In genomic region chr2:136305517-136306192, GRCh38 we compare ENCODE assay signal across 8 cellular contexts.
DNase-seq lines count a peak whose midpoint lies in the region; ATAC-seq and TF ChIP-seq lines count a peak whose summit lies in the region.

No MANE protein-coding gene starts in this region.

- H3K27ac ChIP-seq in vagina (no peak overlapping the region), coronary artery (no peak overlapping the region), esophagus muscularis mucosa (replicated peaks in 1 of 4) (no peak overlapping the region)

- H3K4me1 ChIP-seq in vagina (no peaks in the 10 kb centered on the region), esophagus muscularis mucosa (no peaks in the 10 kb centered on the region)

- no peak overlapping the region for H3K4me3 ChIP-seq in vagina
- H3K4me3 ChIP-seq in coronary artery = no peak overlapping the region
- H3K4me3 ChIP-seq in esophagus muscularis mucosa = no peak overlapping the region

- ATAC-seq in GM18519 (IDR thresholded peaks at IDR 0.05; ENCODE audit: low FRiP score, unreplicated experiment) = peak; percentile 85
- peak; percentile 96 for ATAC-seq in HG02852 (IDR thresholded peaks at IDR 0.05; ENCODE audit: unreplicated experiment)
- ATAC-seq in stimulated activated naive B cell treated with anti-CD40 and anti-IgM and Interleukin-4, amounts not matched to agents 10 μg/mL and 1 μg/mL and 100 μg/mL, for 72 hours (replicated peaks) = peak; percentile 88 to 93

- no peaks in the 10 kb centered on the region for H3K9me3 Mint-ChIP-seq in activated naive CD8-positive, alpha-beta T cell (ENCODE audit: low read depth)
- peaks cover 0 to 4% of the 10 kb centered on the region in 2 donors for H3K9me3 Mint-ChIP-seq in stimulated activated naive B cell treated with anti-CD40 and anti-IgM and Interleukin-4, amounts not matched to agents 10 μg/mL and 1 μg/mL and 100 μg/mL, for 72 hours

- TF ChIP-seq CTCF in vagina (IDR thresholded peaks at IDR 0.05) (no peak), coronary artery (IDR thresholded peaks at IDR 0.05) (no peak), esophagus muscularis mucosa (IDR thresholded peaks at IDR 0.05) (no peak)

- H3K4me1 Mint-ChIP-seq in activated naive CD8-positive, alpha-beta T cell (ENCODE audit: low read depth) = peaks cover 24% of the 10 kb centered on the region
- H3K4me1 Mint-ChIP-seq in stimulated activated naive B cell treated with anti-CD40 and anti-IgM and Interleukin-4, amounts not matched to agents 10 μg/mL and 1 μg/mL and 100 μg/mL, for 72 hours = peaks cover 21 to 26% of the 10 kb centered on the region in 2 donors

- DNase-seq in NK-92 treated with Interleukin-12 subunit alpha and Interleukin-12 subunit beta, amount 100 ng/mL, for 24 hours (lab: John Stamatoyannopoulos, UW) = peak; percentile 63
- DNase-seq in stimulated activated naive B cell treated with anti-CD40 and anti-IgM and Interleukin-4, amounts not matched to agents 10 μg/mL and 1 μg/mL and 100 μg/mL, for 72 hours = peak; percentile 35
- no peak for DNase-seq in vagina (ENCODE audit: extremely low spot score in 2 of 2)
- DNase-seq in coronary artery (ENCODE audit: low spot score) = no peak
- no peak for DNase-seq in esophagus muscularis mucosa (ENCODE audit: extremely low spot score)

- H3K4me3 Mint-ChIP-seq in activated naive CD8-positive, alpha-beta T cell = no peak overlapping the region
- no peak overlapping the region for H3K4me3 Mint-ChIP-seq in stimulated activated naive B cell treated with anti-CD40 and anti-IgM and Interleukin-4, amounts not matched to agents 10 μg/mL and 1 μg/mL and 100 μg/mL, for 72 hours

- no peak for TF ChIP-seq EP300 in esophagus muscularis mucosa (IDR thresholded peaks at IDR 0.05)

- WGBS in esophagus muscularis mucosa = 94% methylated on average over 5 of the region's 7 CpGs

- intact Hi-C loops in vagina (cut with DNase I) (no loop called here), esophagus muscularis mucosa (cut with DNase I) (no loop called here)

- no peaks in the 10 kb centered on the region for H3K36me3 Mint-ChIP-seq in activated naive CD8-positive, alpha-beta T cell
- H3K36me3 Mint-ChIP-seq in stimulated activated naive B cell treated with anti-CD40 and anti-IgM and Interleukin-4, amounts not matched to agents 10 μg/mL and 1 μg/mL and 100 μg/mL, for 72 hours = no peaks in the 10 kb centered on the region

- no peaks in the 10 kb centered on the region for H3K27me3 Mint-ChIP-seq in activated naive CD8-positive, alpha-beta T cell
- H3K27me3 Mint-ChIP-seq in stimulated activated naive B cell treated with anti-CD40 and anti-IgM and Interleukin-4, amounts not matched to agents 10 μg/mL and 1 μg/mL and 100 μg/mL, for 72 hours = no peaks in the 10 kb centered on the region

- no peak for TF ChIP-seq POLR2A in vagina (IDR thresholded peaks at IDR 0.05)
- no peak for TF ChIP-seq POLR2A in esophagus muscularis mucosa (IDR thresholded peaks at IDR 0.05; ENCODE audit: low read depth)

- peak overlapping the region; percentile 83 for H3K27ac Mint-ChIP-seq in activated naive CD8-positive, alpha-beta T cell
- H3K27ac Mint-ChIP-seq in stimulated activated naive B cell treated with anti-CD40 and anti-IgM and Interleukin-4, amounts not matched to agents 10 μg/mL and 1 μg/mL and 100 μg/mL, for 72 hours = peak overlapping the region; percentile 51

- H3K36me3 ChIP-seq in vagina (no peaks in the 10 kb centered on the region), esophagus muscularis mucosa (no peaks in the 10 kb centered on the region)

- H3K9me3 ChIP-seq in vagina = no peaks in the 10 kb centered on the region
- H3K9me3 ChIP-seq in esophagus muscularis mucosa = no peaks in the 10 kb centered on the region

- H3K27me3 ChIP-seq in vagina = no peaks in the 10 kb centered on the region
- H3K27me3 ChIP-seq in esophagus muscularis mucosa = no peaks in the 10 kb centered on the region

Comparison
In these comparisons a context has a peak if more than half of its experiments do, and no peak if none do; other contexts are left out.
1. DNase-seq: peak in NK-92 treated with Interleukin-12 subunit alpha and Interleukin-12 subunit beta, amount 100 ng/mL, for 24 hours (single experiment) and stimulated activated naive B cell treated with anti-CD40 and anti-IgM and Interleukin-4, amounts not matched to agents 10 μg/mL and 1 μg/mL and 100 μg/mL, for 72 hours (single experiment); none in vagina (0 of 2), coronary artery (single experiment) and esophagus muscularis mucosa (single experiment).
2. Peak in every context shown above with its lines, with median percentiles within 50 percentile points of each other: ATAC-seq.